8 cellular contexts compared by ENCODE assay signal in genomic region chr6:37820713-37821069, GRCh38. TPM values are rescaled to one million over a fixed set of nuclear protein-coding genes. Genes with fewer than 3 reads are reported as not detected.
DNase-seq lines count a peak whose midpoint lies in the region; ATAC-seq and TF ChIP-seq lines count a peak whose summit lies in the region.

No MANE protein-coding gene starts in this region.

- no peak for ATAC-seq in foreskin keratinocyte

- peak overlapping the region; percentile 91 for H3K4me3 ChIP-seq in H7 (ENCODE audit: insufficient read depth, low read depth, low read length)
- H3K4me3 ChIP-seq in skeletal muscle satellite cell (ENCODE audit: low read length) = peak overlapping the region; percentile 98

- TF ChIP-seq CTCF in VCaP (conservative IDR thresholded peaks at IDR 0.05) (no peak), foreskin keratinocyte (conservative IDR thresholded peaks at IDR 0.05) (no peak), GM20000 (IDR thresholded peaks at IDR 0.05; ENCODE audit: extremely low read depth, missing control alignments) (no peak)

- H3K36me3 ChIP-seq in H7 (replicated peaks; ENCODE audit: control insufficient read depth, insufficient read depth, low read length) (no peaks in the 10 kb centered on the region), skeletal muscle satellite cell (ENCODE audit: insufficient read depth, low read length) (no peaks in the 10 kb centered on the region)

- peak overlapping the region; percentile 85 for H3K4me2 ChIP-seq in skeletal muscle satellite cell (ENCODE audit: low read length)

- H3K4me1 ChIP-seq in foreskin keratinocyte (peaks cover 12% of the 10 kb centered on the region), skeletal muscle satellite cell (ENCODE audit: control insufficient read depth, insufficient read depth, low read length) (peaks cover 34% of the 10 kb centered on the region)

- H3K27me3 ChIP-seq in H7 (ENCODE audit: control insufficient read depth, insufficient read depth, low read length) (no peaks in the 10 kb centered on the region), foreskin keratinocyte (no peaks in the 10 kb centered on the region), skeletal muscle satellite cell (ENCODE audit: control insufficient read depth, insufficient read depth, low read length) (no peaks in the 10 kb centered on the region)

- DNase-seq in H7 (no peak), foreskin keratinocyte (no peak), GM20000 (ENCODE audit: low spot score) (no peak), islet precursor cell (no peak), iPS-NIHi7 (ENCODE audit: extremely low spot score) (no peak), SKM-1 treated with dmso at 0.1 percent for 144 hours (lab: John Stamatoyannopoulos, UW; ENCODE audit: unreplicated experiment) (no peak)

- H3K9ac ChIP-seq in skeletal muscle satellite cell (ENCODE audit: low read depth, low read length) = peak overlapping the region; percentile 78

- H3K27ac ChIP-seq in VCaP = peak overlapping the region; percentile 95
- peak overlapping the region; percentile 1 for H3K27ac ChIP-seq in foreskin keratinocyte

- H3K9me3 ChIP-seq in skeletal muscle satellite cell (replicated peaks; ENCODE audit: low read length) = no peaks in the 10 kb centered on the region

RNA-seq across cellular contexts. Expression of gene ZFAND3, which starts 1.2 kb away (rescaled TPM):
- 14.7 and 17.1 TPM in 2 replicates for total RNA-seq in H7 (2014; rRNA removed; shearing (Covaris generic))
- total RNA-seq in foreskin keratinocyte = 22.8 and 28.8 TPM in 2 replicates
- polyA plus RNA-seq in foreskin keratinocyte = 27.5 and 28.0 TPM in 2 replicates
- 10.1 and 12.0 TPM in 2 replicates for total RNA-seq in skeletal muscle satellite cell (2012; rRNA removed)
